8 cellular contexts compared by ENCODE assay signal in genomic region chr5:66595877-66596790, GRCh38. TPM values are rescaled to one million over a fixed set of nuclear protein-coding genes. Genes with fewer than 3 reads are reported as not detected.
DNase-seq lines count a peak whose midpoint lies in the region; ATAC-seq and TF ChIP-seq lines count a peak whose summit lies in the region.

Gene MAST4 (plus strand): TSS chr5:66596393. CDS start chr5:66596656, 263 bp downstream.

- peaks cover 73% of the 10 kb centered on the region for H3K27me3 Mint-ChIP-seq in nephron (ENCODE audit: low read depth)

- peaks cover 13% of the 10 kb centered on the region for H3K27me3 ChIP-seq in PC-3 (ENCODE audit: low read length)
- peaks cover 53% of the 10 kb centered on the region for H3K27me3 ChIP-seq in foreskin keratinocyte

- H3K27ac Mint-ChIP-seq in nephron = peak within 1 kb of the TSS in 2 of 3 experiments; percentile 36 to 63

- TF ChIP-seq EP300 in Ishikawa (IDR thresholded peaks at IDR 0.05; ENCODE audit: borderline replicate concordance) = 0 out of 2 replicates have a peak, but pooled peaks have one; percentile 11

- no peak within 1 kb of the TSS for H3K27ac ChIP-seq in PC-3 (ENCODE audit: low read length)
- peak within 1 kb of the TSS; percentile 89 for H3K27ac ChIP-seq in foreskin keratinocyte
- no peak within 1 kb of the TSS for H3K27ac ChIP-seq in substantia nigra (ENCODE audit: low read depth, low read length, poor library complexity, severe bottlenecking)

- intact Hi-C loops in PC-3 (cut with micrococcal nuclease) = no loop called here

- H3K9me3 Mint-ChIP-seq in nephron = no peaks in the 10 kb centered on the region

- H3K9me3 ChIP-seq in PC-3 (ENCODE audit: low read length) = no peaks in the 10 kb centered on the region

- H3K36me3 Mint-ChIP-seq in nephron (ENCODE audit: low read depth) = no peaks in the 10 kb centered on the region

- peak within 1 kb of the TSS; percentile 87 to 98 (median 96) for H3K4me3 Mint-ChIP-seq in nephron

- no peak within 1 kb of the TSS for H3K9ac ChIP-seq in PC-3 (ENCODE audit: low read length)

- H3K79me2 ChIP-seq in PC-3 (ENCODE audit: low read length) = no peaks in the 10 kb centered on the region

- peaks cover 20% of the 10 kb centered on the region for H3K4me1 Mint-ChIP-seq in nephron

- DNase-seq in DMS53 (lab: John Stamatoyannopoulos, UW) (peak; percentile 96), PC-3 (peak; percentile 52), activated gamma-delta T cell (lab: John Stamatoyannopoulos, UW) (peak; percentile 10), foreskin keratinocyte (peak; percentile 73 to 90), substantia nigra (lab: John Stamatoyannopoulos, UW) (peak in 45 of 49 donors; percentile 8 to 86 (median 53))

- TF ChIP-seq CTCF in PC-3 (conservative IDR thresholded peaks at IDR 0.05; ENCODE audit: low read depth, low read length) = no peak
- no peak for TF ChIP-seq CTCF in foreskin keratinocyte (conservative IDR thresholded peaks at IDR 0.05)
- no peak for TF ChIP-seq CTCF in nephron (IDR thresholded peaks at IDR 0.05; ENCODE audit: unreplicated experiment in 3 of 3)

- no peaks in the 10 kb centered on the region for H3K9me2 ChIP-seq in PC-3 (replicated peaks; ENCODE audit: low read length)

- no peaks in the 10 kb centered on the region for H3K36me3 ChIP-seq in PC-3 (ENCODE audit: low read depth, low read length)

- POLR2A ChIA-PET in PC-3 (lab: Charles Lee; ENCODE audit: unreplicated experiment) = no interaction called here

- H3K4me3 ChIP-seq in PC-3 (ENCODE audit: low read length) = peak within 1 kb of the TSS; percentile 57

- H3K4me2 ChIP-seq in PC-3 (ENCODE audit: low read length) = peak within 1 kb of the TSS; percentile 65

- no TSS peak for BruUV-seq in PC-3 (replicated peaks; lab: Mats Ljungman, UMichigan)

- ATAC-seq in GM21717 (IDR thresholded peaks at IDR 0.05; ENCODE audit: unreplicated experiment) = peak; percentile 99
- peak; percentile 92 for ATAC-seq in PC-3
- ATAC-seq in foreskin keratinocyte = peak; percentile 96

- H2AFZ ChIP-seq in PC-3 (ENCODE audit: low read length) = no peak within 1 kb of the TSS

- CTCF ChIA-PET in PC-3 (lab: Charles Lee) = no interaction called here

- no peaks in the 10 kb centered on the region for H3F3A ChIP-seq in PC-3 (ENCODE audit: low read length, unreplicated experiment)

- H3K4me1 ChIP-seq in PC-3 (ENCODE audit: insufficient read depth, low read length) (no peaks in the 10 kb centered on the region), foreskin keratinocyte (no peaks in the 10 kb centered on the region)

- no peak for TF ChIP-seq RAD21 in Ishikawa (IDR thresholded peaks at IDR 0.05; ENCODE audit: low read depth)

- H4K20me1 ChIP-seq in PC-3 (ENCODE audit: low read length) = no peaks in the 10 kb centered on the region

TF ChIP-seq in Ishikawa, 13 proteins besides CTCF, POLR2A, EP300 and RAD21:
- TF ChIP-seq MAX (IDR thresholded peaks at IDR 0.05) = peak; percentile 53
- TF ChIP-seq ZBTB7A (IDR thresholded peaks at IDR 0.05; ENCODE audit: low read depth) = peak; percentile 84; the same call in 1 of the 2 replicates
- no peak for TF ChIP-seq NFIC (IDR thresholded peaks at IDR 0.05)
- peak; percentile 74 for TF ChIP-seq TAF1 (IDR thresholded peaks at IDR 0.05; ENCODE audit: low read depth)
- TF ChIP-seq FOXM1 (IDR thresholded peaks at IDR 0.05; ENCODE audit: borderline replicate concordance, low read depth) = no peak
- peak; percentile 44; the same call in 1 of the 2 replicates for TF ChIP-seq CREB1 (IDR thresholded peaks at IDR 0.05; ENCODE audit: low read depth)
- TF ChIP-seq EGR1 (IDR thresholded peaks at IDR 0.05) = peak; percentile 38; the same call in 1 of the 2 replicates
- no peak; the same call in 1 of the 2 replicates for TF ChIP-seq USF1 (IDR thresholded peaks at IDR 0.05)
- TF ChIP-seq YY1 (IDR thresholded peaks at IDR 0.05; ENCODE audit: low read depth) = peak; percentile 62

RNA-seq across cellular contexts. Expression of gene MAST4, which starts in this region (rescaled TPM):
- total RNA-seq in PC-3 (2014; rRNA removed) = 7.9 and 8.2 TPM in 2 replicates
- 26.4 and 28.3 TPM in 2 replicates for total RNA-seq in foreskin keratinocyte
- 3.2 and 3.5 TPM in 2 replicates for polyA plus RNA-seq in foreskin keratinocyte

Comparison
In these comparisons a context has a peak if more than half of its experiments do, and no peak if none do; other contexts are left out.
1. DNase-seq: peak in every context shown above with its lines; median percentile 96 in DMS53; 82 in foreskin keratinocyte; 53 in substantia nigra; 52 in PC-3; 10 in activated gamma-delta T cell.